8 cellular contexts compared by ENCODE assay signal in the genomic region with DNA sequence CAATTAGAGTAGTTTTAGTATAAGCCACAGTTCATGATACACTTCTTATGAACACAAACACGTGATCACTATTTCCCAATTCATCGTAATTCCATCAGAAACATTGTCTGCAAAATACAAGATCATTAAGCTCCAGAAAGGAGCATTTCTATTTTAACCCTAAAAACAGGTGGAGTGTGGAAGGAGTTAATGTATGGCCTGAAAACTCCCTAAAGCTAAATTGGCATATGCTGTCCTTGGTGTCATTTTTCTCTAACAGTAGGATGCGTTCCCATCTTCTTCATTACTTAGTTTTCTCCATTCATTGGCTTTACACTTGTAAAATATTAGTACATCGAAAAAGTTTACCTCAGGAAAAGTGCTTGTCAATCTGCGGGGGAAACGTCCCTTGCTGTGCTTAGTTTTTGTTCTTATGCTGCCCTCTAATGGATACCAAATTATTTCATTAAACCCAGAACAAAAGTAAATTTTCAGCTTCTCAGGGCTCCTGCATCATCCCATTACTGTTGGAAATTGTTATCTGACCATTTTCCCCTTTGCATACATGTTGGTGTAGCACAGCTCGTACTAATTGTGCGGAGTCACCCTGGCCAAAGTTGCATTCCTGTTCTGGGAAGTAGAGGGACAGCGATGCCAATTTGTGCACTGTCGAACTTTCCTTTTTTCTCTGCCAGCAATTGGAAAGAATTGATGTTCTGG.
DNase-seq lines count a peak whose midpoint lies in the region; ATAC-seq and TF ChIP-seq lines count a peak whose summit lies in the region.

No MANE protein-coding gene starts in this region.

- H4K20me1 ChIP-seq in HCT116 (ENCODE audit: insufficient read depth), result no peaks in the 10 kb centered on the region

- peak; percentile 88 for TF ChIP-seq RAD21 in HCT116 (IDR thresholded peaks at IDR 0.05; ENCODE audit: low read depth)

- H3K9me2 ChIP-seq in HCT116 (ENCODE audit: insufficient read depth), result no peaks in the 10 kb centered on the region

- no peak overlapping the region for H2AFZ ChIP-seq in HCT116 (ENCODE audit: low read depth, low read length, poor library complexity, severe bottlenecking)

- H3K9me3 ChIP-seq in HCT116 (ENCODE audit: control insufficient read depth in 1 of 2, insufficient read depth in 1 of 2, low read depth in 1 of 2, low read length in 2 of 2) (no peaks in the 10 kb centered on the region), prostate gland (no peaks in the 10 kb centered on the region)

- RAD21 ChIA-PET in HCT116 (lab: Charles Lee; ENCODE audit: low non-redundant PET in 1 of 2, low total read pairs in 2 of 2, uncharacterized antibody in 2 of 2, unreplicated experiment in 2 of 2), result interaction anchor here (0.9 to 1.5 kb wide), 3 partner anchors 255 to 1212 kb away, joined by 3 to 4 read pairs (median 3); no protein-coding TSS in a partner anchor

- WGBS in prostate gland, result 31% methylated on average over 10 of the region's 10 CpGs
- WGBS in lower leg skin, 2 donors, result 30 to 32% methylated on average over 10 of the region's 10 CpGs

- POLR2A ChIA-PET in AG04449 (lab: Yijun Ruan, JAX) (no interaction called here), HCT116 (lab: Charles Lee) (interaction anchor here (0.7 to 1.5 kb wide), 2 partner anchors 254 to 256 kb away, joined by 3 to 8 read pairs; no protein-coding TSS in a partner anchor)

- no peak overlapping the region for H3K9ac ChIP-seq in HCT116 (ENCODE audit: low read length)

- BruUV-seq in HCT116 (replicated peaks; lab: Mats Ljungman, UMichigan), result no TSS peak

- DNase-seq in AG04449 (ENCODE audit: low read depth, low spot score), result no peak
- peak; percentile 14 for DNase-seq in GM04504 (ENCODE audit: low read depth)
- DNase-seq in HCT116 (ENCODE audit: low read depth, low spot score), result peak; percentile 27
- peak; percentile 28 for DNase-seq in NCI-H1105 treated with DMSO at 0.1 percent for 48 hours (lab: John Stamatoyannopoulos, UW)
- peak; percentile 45 for DNase-seq in fibroblast of the conjunctiva (ENCODE audit: low read depth)
- peak; percentile 11 for DNase-seq in prostate gland (ENCODE audit: low spot score)
- DNase-seq in lower leg skin (ENCODE audit: low spot score in 2 of 2), result no peak

- H3K4me2 ChIP-seq in HCT116 (ENCODE audit: low read length), result no peak overlapping the region

- peak; percentile 35 for TF ChIP-seq CTCF in AG04449 (IDR thresholded peaks at IDR 0.05; ENCODE audit: insufficient read depth, low read length, missing control alignments)
- peak; percentile 43 to 62 (median 59) for TF ChIP-seq CTCF in HCT116 (IDR thresholded peaks at IDR 0.05 in 2 of 3, conservative IDR thresholded peaks at IDR 0.05 in 1 of 3; ENCODE audit: borderline replicate concordance in 1 of 3, insufficient read depth in 1 of 3, low read depth in 2 of 3, low read length in 2 of 3)
- peak; percentile 79 for TF ChIP-seq CTCF in VCaP (conservative IDR thresholded peaks at IDR 0.05)
- peak in 3 of 4 experiments; percentile 59 to 61 (median 60) for TF ChIP-seq CTCF in prostate gland (IDR thresholded peaks at IDR 0.05)
- no peak for TF ChIP-seq CTCF in lower leg skin (IDR thresholded peaks at IDR 0.05)

- H3K27me3 ChIP-seq in HCT116 (ENCODE audit: insufficient read depth, low read length) (no peaks in the 10 kb centered on the region), prostate gland (replicated peaks; ENCODE audit: insufficient read depth) (no peaks in the 10 kb centered on the region)

- H3K36me3 ChIP-seq in HCT116 (ENCODE audit: control insufficient read depth in 1 of 2, insufficient read depth in 2 of 2, low read length in 2 of 2) (no peaks in the 10 kb centered on the region), prostate gland (no peaks in the 10 kb centered on the region)

- H3K79me2 ChIP-seq in HCT116 (ENCODE audit: insufficient read depth, low read length), result no peaks in the 10 kb centered on the region

- CTCF ChIA-PET in AG04449 (lab: Yijun Ruan, JAX), result interaction anchor here (1.1 to 6.3 kb wide), 20 partner anchors 12 to 1219 kb away, joined by 3 to 75 read pairs (median 5); a partner anchor contains a TSS
- CTCF ChIA-PET in HCT116 (lab: Charles Lee), result interaction anchor here (0.9 to 3.7 kb wide), 10 partner anchors 189 to 1216 kb away, joined by 3 to 20 read pairs (median 6); no protein-coding TSS in a partner anchor

- H3K27ac ChIP-seq in HCT116 (ENCODE audit: low read depth, low read length) (no peak overlapping the region), VCaP (no peak overlapping the region), prostate gland (no peak overlapping the region)

- intact Hi-C loops in HCT116 (cut with micrococcal nuclease) (loop anchor here (1.0 to 10.0 kb wide), 7 partner anchors 189 to 1213 kb away; no protein-coding TSS in a partner anchor), prostate gland (cut with DNase I) (loop anchor here (5.0 to 10.0 kb wide), 2 partner anchors 257 to 395 kb away; a partner anchor contains a TSS), lower leg skin (cut with DNase I; ENCODE audit: low total_unique reads) (loop anchor here (10.0 kb wide), 1 partner anchor 265 kb away; no protein-coding TSS in a partner anchor)

- H3K4me3 ChIP-seq in AG04449 (ENCODE audit: low read depth, low read length) (no peak overlapping the region), HCT116 (replicated peaks in 1 of 2; ENCODE audit: low read depth in 1 of 2, low read length in 2 of 2) (no peak overlapping the region), prostate gland (no peak overlapping the region), lower leg skin (ENCODE audit: low read depth, poor library complexity, severe bottlenecking) (no peak overlapping the region)

- H3K4me1 ChIP-seq in HCT116 (ENCODE audit: control insufficient read depth in 1 of 2, insufficient read depth in 2 of 2, low read length in 2 of 2) (no peaks in the 10 kb centered on the region), prostate gland (replicated peaks) (no peaks in the 10 kb centered on the region)

- TF ChIP-seq POLR2A in HCT116 (IDR thresholded peaks at IDR 0.05; ENCODE audit: borderline replicate concordance, extremely low read depth, insufficient read depth, insufficient read length), result no peak
- no peak for TF ChIP-seq POLR2A in prostate gland (IDR thresholded peaks at IDR 0.05)
- no peak for TF ChIP-seq POLR2A in lower leg skin (IDR thresholded peaks at IDR 0.05)

- ATAC-seq in HCT116, result peak; percentile 74

TF ChIP-seq in HCT116, 20 proteins besides CTCF, POLR2A, EP300 and RAD21:
- TF ChIP-seq EZH2 (IDR thresholded peaks at IDR 0.05), result no peak
- no peak for TF ChIP-seq CEBPB (IDR thresholded peaks at IDR 0.05; ENCODE audit: low read depth)
- TF ChIP-seq POLR2AphosphoS5 (IDR thresholded peaks at IDR 0.05; ENCODE audit: low read depth, low read length), result no peak
- TF ChIP-seq, protein P1, sequence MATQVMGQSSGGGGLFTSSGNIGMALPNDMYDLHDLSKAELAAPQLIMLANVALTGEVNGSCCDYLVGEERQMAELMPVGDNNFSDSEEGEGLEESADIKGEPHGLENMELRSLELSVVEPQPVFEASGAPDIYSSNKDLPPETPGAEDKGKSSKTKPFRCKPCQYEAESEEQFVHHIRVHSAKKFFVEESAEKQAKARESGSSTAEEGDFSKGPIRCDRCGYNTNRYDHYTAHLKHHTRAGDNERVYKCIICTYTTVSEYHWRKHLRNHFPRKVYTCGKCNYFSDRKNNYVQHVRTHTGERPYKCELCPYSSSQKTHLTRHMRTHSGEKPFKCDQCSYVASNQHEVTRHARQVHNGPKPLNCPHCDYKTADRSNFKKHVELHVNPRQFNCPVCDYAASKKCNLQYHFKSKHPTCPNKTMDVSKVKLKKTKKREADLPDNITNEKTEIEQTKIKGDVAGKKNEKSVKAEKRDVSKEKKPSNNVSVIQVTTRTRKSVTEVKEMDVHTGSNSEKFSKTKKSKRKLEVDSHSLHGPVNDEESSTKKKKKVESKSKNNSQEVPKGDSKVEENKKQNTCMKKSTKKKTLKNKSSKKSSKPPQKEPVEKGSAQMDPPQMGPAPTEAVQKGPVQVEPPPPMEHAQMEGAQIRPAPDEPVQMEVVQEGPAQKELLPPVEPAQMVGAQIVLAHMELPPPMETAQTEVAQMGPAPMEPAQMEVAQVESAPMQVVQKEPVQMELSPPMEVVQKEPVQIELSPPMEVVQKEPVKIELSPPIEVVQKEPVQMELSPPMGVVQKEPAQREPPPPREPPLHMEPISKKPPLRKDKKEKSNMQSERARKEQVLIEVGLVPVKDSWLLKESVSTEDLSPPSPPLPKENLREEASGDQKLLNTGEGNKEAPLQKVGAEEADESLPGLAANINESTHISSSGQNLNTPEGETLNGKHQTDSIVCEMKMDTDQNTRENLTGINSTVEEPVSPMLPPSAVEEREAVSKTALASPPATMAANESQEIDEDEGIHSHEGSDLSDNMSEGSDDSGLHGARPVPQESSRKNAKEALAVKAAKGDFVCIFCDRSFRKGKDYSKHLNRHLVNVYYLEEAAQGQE (IDR thresholded peaks at IDR 0.05; ENCODE audit: low read depth), result no peak
- TF ChIP-seq CBX3 (IDR thresholded peaks at IDR 0.05; ENCODE audit: low read depth), result no peak
- TF ChIP-seq JUND (IDR thresholded peaks at IDR 0.05), result no peak
- no peak for TF ChIP-seq ELF1 (IDR thresholded peaks at IDR 0.05; ENCODE audit: borderline replicate concordance, low read depth)
- TF ChIP-seq FOSL1 (IDR thresholded peaks at IDR 0.05; ENCODE audit: low read depth), result no peak
- TF ChIP-seq, protein P2, sequence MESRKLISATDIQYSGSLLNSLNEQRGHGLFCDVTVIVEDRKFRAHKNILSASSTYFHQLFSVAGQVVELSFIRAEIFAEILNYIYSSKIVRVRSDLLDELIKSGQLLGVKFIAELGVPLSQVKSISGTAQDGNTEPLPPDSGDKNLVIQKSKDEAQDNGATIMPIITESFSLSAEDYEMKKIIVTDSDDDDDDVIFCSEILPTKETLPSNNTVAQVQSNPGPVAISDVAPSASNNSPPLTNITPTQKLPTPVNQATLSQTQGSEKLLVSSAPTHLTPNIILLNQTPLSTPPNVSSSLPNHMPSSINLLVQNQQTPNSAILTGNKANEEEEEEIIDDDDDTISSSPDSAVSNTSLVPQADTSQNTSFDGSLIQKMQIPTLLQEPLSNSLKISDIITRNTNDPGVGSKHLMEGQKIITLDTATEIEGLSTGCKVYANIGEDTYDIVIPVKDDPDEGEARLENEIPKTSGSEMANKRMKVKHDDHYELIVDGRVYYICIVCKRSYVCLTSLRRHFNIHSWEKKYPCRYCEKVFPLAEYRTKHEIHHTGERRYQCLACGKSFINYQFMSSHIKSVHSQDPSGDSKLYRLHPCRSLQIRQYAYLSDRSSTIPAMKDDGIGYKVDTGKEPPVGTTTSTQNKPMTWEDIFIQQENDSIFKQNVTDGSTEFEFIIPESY (IDR thresholded peaks at IDR 0.05; ENCODE audit: extremely low read depth, insufficient replicate concordance, low read length), result no peak
- TF ChIP-seq EZH2phosphoT487 (IDR thresholded peaks at IDR 0.05; ENCODE audit: borderline replicate concordance), result no peak
- TF ChIP-seq ZNF274 (IDR thresholded peaks at IDR 0.05; ENCODE audit: low read depth, low read length), result no peak
- no peak for TF ChIP-seq ZFX (IDR thresholded peaks at IDR 0.05)
- TF ChIP-seq TCF7L2 (IDR thresholded peaks at IDR 0.05; ENCODE audit: borderline replicate concordance, extremely low read depth, insufficient read depth, insufficient read length), result no peak

Comparison
In these comparisons a context has a peak if more than half of its experiments do, and no peak if none do; other contexts are left out.
1. DNase-seq: peak in GM04504 (single experiment), HCT116 (single experiment), NCI-H1105 treated with DMSO at 0.1 percent for 48 hours (single experiment), fibroblast of the conjunctiva (single experiment) and prostate gland (single experiment); none in AG04449 (single experiment) and lower leg skin (0 of 2).
2. CTCF ChIP-seq: peak in AG04449 (single experiment), HCT116 (3 of 3), VCaP (single experiment) and prostate gland (3 of 4); none in lower leg skin (0 of 3).